Comparison of ENCODE assay signal across 11 cellular contexts in genomic region chr20:50855498-50856474, GRCh38.
DNase-seq lines count a peak whose midpoint lies in the region; ATAC-seq and TF ChIP-seq lines count a peak whose summit lies in the region.
"Had no signal": no experiment of that assay in that cellular context is flagged by ENCODE, and none has a peak within 500 bp of the region (broad histone marks: within the 10 kb centered on the region; RNA-seq: fewer than 3 reads in every experiment).

No MANE protein-coding gene starts in this region.

- CTCF ChIA-PET in naive thymus-derived CD4-positive, alpha-beta T cell (lab: Charles Lee) = no interaction called here

- H3K27ac ChIP-seq in duodenal mucosa (ENCODE audit: low read depth, low read length) (no peak overlapping the region), neural progenitor cell (no peak overlapping the region), suprapubic skin (no peak overlapping the region)
- H3K27ac ChIP-seq in naive thymus-derived CD4-positive, alpha-beta T cell (ENCODE audit: low read depth, low read length) = no peak overlapping the region
- H3K27ac ChIP-seq: epithelial cell of prostate had no signal

- no peak for TF ChIP-seq POLR2A in suprapubic skin (IDR thresholded peaks at IDR 0.05)

- H3K4me3 ChIP-seq in duodenal mucosa (ENCODE audit: low read depth in 1 of 2, low read length in 2 of 2) = no peak overlapping the region
- no peak overlapping the region for H3K4me3 ChIP-seq in neural progenitor cell
- H3K4me3 ChIP-seq in suprapubic skin = no peak overlapping the region
- no peak overlapping the region for H3K4me3 ChIP-seq in naive thymus-derived CD4-positive, alpha-beta T cell (ENCODE audit: low read length)

- TF ChIP-seq CTCF in neural progenitor cell (IDR thresholded peaks at IDR 0.05) (no peak), suprapubic skin (IDR thresholded peaks at IDR 0.05) (no peak)

- peak; percentile 77 for DNase-seq in ELF-1 (ENCODE audit: low read depth, low spot score)
- peak; percentile 32 for DNase-seq in NCI-H2196 (lab: John Stamatoyannopoulos, UW; ENCODE audit: unreplicated experiment)
- no peak for DNase-seq in neural progenitor cell (ENCODE audit: low spot score)
- DNase-seq in NOMO-1 (lab: John Stamatoyannopoulos, UW; ENCODE audit: unreplicated experiment in 2 of 2) = no peak
- no peak for DNase-seq in pons (ENCODE audit: low spot score)
- DNase-seq in suprapubic skin (ENCODE audit: low spot score in 2 of 2) = no peak
- DNase-seq in naive thymus-derived CD4-positive, alpha-beta T cell = no peak
- DNase-seq: CD4-positive, alpha-beta T cell; T-cell had no signal

- H3K27me3 ChIP-seq in duodenal mucosa (ENCODE audit: control insufficient read depth in 1 of 2, insufficient read depth in 2 of 2, low read length in 2 of 2) (no peaks in the 10 kb centered on the region), neural progenitor cell (no peaks in the 10 kb centered on the region), suprapubic skin (peaks cover 6% of the 10 kb centered on the region)
- H3K27me3 ChIP-seq in naive thymus-derived CD4-positive, alpha-beta T cell (ENCODE audit: control insufficient read depth in 2 of 2, insufficient read depth in 2 of 2, low read length in 2 of 2) = no peaks in the 10 kb centered on the region

- no peaks in the 10 kb centered on the region for H3K36me3 Mint-ChIP-seq in neural progenitor cell
- peaks cover 0 to 5% (median 5%) of the 10 kb centered on the region in 5 donors for H3K36me3 Mint-ChIP-seq in naive thymus-derived CD4-positive, alpha-beta T cell

- POLR2A ChIA-PET in naive thymus-derived CD4-positive, alpha-beta T cell (lab: Charles Lee) = no interaction called here

- H3K4me1 ChIP-seq in duodenal mucosa (ENCODE audit: control insufficient read depth in 1 of 2, insufficient read depth in 2 of 2, low read length in 2 of 2) (peaks cover 16 to 21% of the 10 kb centered on the region in 2 donors), neural progenitor cell (peaks cover 6% of the 10 kb centered on the region), suprapubic skin (peaks cover 22% of the 10 kb centered on the region)
- H3K4me1 ChIP-seq in naive thymus-derived CD4-positive, alpha-beta T cell (ENCODE audit: control insufficient read depth in 2 of 2, insufficient read depth in 2 of 2, low read length in 2 of 2) = no peaks in the 10 kb centered on the region

- H3K27ac Mint-ChIP-seq in neural progenitor cell = peak overlapping the region; percentile 29
- H3K27ac Mint-ChIP-seq in naive thymus-derived CD4-positive, alpha-beta T cell = peak overlapping the region in 2 of 9 donors; percentile 46 to 82
- H3K27ac Mint-ChIP-seq: CD4-positive, alpha-beta T cell; T-cell had no signal

- H3K27me3 Mint-ChIP-seq in neural progenitor cell (ENCODE audit: insufficient read depth, low read depth) = peaks cover 10% of the 10 kb centered on the region
- no peaks in the 10 kb centered on the region for H3K27me3 Mint-ChIP-seq in naive thymus-derived CD4-positive, alpha-beta T cell
- H3K27me3 Mint-ChIP-seq: CD4-positive, alpha-beta T cell; T-cell had no signal

- H2AFZ ChIP-seq in neural progenitor cell (replicated peaks) = no peak overlapping the region

- TF ChIP-seq EP300 in suprapubic skin (IDR thresholded peaks at IDR 0.05) = no peak

- ATAC-seq in naive thymus-derived CD4-positive, alpha-beta T cell = no peak
- ATAC-seq: T-cell had no signal

- H3K36me3 ChIP-seq in duodenal mucosa (ENCODE audit: control insufficient read depth in 1 of 2, insufficient read depth in 2 of 2, low read length in 2 of 2) = no peaks in the 10 kb centered on the region
- no peaks in the 10 kb centered on the region for H3K36me3 ChIP-seq in neural progenitor cell
- H3K36me3 ChIP-seq in suprapubic skin = no peaks in the 10 kb centered on the region
- H3K36me3 ChIP-seq in naive thymus-derived CD4-positive, alpha-beta T cell (ENCODE audit: control insufficient read depth in 2 of 3, insufficient read depth in 3 of 3, low read length in 3 of 3) = peaks cover 0 to 31% (median 0%) of the 10 kb centered on the region in 3 experiments

- H3F3A ChIP-seq in neural progenitor cell (ENCODE audit: low read depth) = peaks cover 5% of the 10 kb centered on the region

- H3K79me2 ChIP-seq in neural progenitor cell (ENCODE audit: low read depth) = no peaks in the 10 kb centered on the region

- intact Hi-C loops in naive thymus-derived CD4-positive, alpha-beta T cell (cut with micrococcal nuclease) = no loop called here

- no peaks in the 10 kb centered on the region for H3K9me3 Mint-ChIP-seq in neural progenitor cell
- no peaks in the 10 kb centered on the region for H3K9me3 Mint-ChIP-seq in naive thymus-derived CD4-positive, alpha-beta T cell
- H3K9me3 Mint-ChIP-seq: CD4-positive, alpha-beta T cell; T-cell had no signal

- H3K4me3 Mint-ChIP-seq in neural progenitor cell = no peak overlapping the region
- H3K4me3 Mint-ChIP-seq in naive thymus-derived CD4-positive, alpha-beta T cell = no peak overlapping the region
- H3K4me3 Mint-ChIP-seq: CD4-positive, alpha-beta T cell; T-cell had no signal

- H3K9ac ChIP-seq in duodenal mucosa (ENCODE audit: low read depth in 1 of 2, low read length in 2 of 2) (peak overlapping the region; percentile 8 to 19), neural progenitor cell (no peak overlapping the region)

- no peaks in the 10 kb centered on the region for H4K20me1 ChIP-seq in neural progenitor cell (ENCODE audit: low read depth)

- H3K4me1 Mint-ChIP-seq in neural progenitor cell = peaks cover 15% of the 10 kb centered on the region
- peaks cover 0 to 11% (median 0%) of the 10 kb centered on the region in 7 donors for H3K4me1 Mint-ChIP-seq in naive thymus-derived CD4-positive, alpha-beta T cell

- 52% methylated on average over 19 of the region's 23 CpGs for WGBS in suprapubic skin

- no peak overlapping the region for H3K4me2 ChIP-seq in neural progenitor cell

- H3K9me3 ChIP-seq in duodenal mucosa (ENCODE audit: control insufficient read depth in 1 of 2, low read length in 2 of 2) (no peaks in the 10 kb centered on the region), neural progenitor cell (ENCODE audit: low read depth) (no peaks in the 10 kb centered on the region), suprapubic skin (no peaks in the 10 kb centered on the region)
- H3K9me3 ChIP-seq in naive thymus-derived CD4-positive, alpha-beta T cell (ENCODE audit: control insufficient read depth in 2 of 3, low read length in 3 of 3) = no peaks in the 10 kb centered on the region

Comparison
In these comparisons a context has a peak if more than half of its experiments do, and no peak if none do; other contexts are left out.
1. DNase-seq: peak in ELF-1 (single experiment) and NCI-H2196 (single experiment); none in neural progenitor cell (single experiment), NOMO-1 (0 of 2), pons (single experiment), suprapubic skin (0 of 2) and naive thymus-derived CD4-positive, alpha-beta T cell (0 of 9).